Comparison of ENCODE assay signal across 16 cellular contexts in genomic region chr15:63379492-63380150, GRCh38. TPM values are rescaled to one million over a fixed set of nuclear protein-coding genes. Genes with fewer than 3 reads are reported as not detected.
DNase-seq lines count a peak whose midpoint lies in the region; ATAC-seq, FAIRE-seq and TF ChIP-seq lines count a peak whose summit lies in the region.
"Had no signal": no experiment of that assay in that cellular context is flagged by ENCODE, and none has a peak within 500 bp of the region (broad histone marks: within the 10 kb centered on the region; RNA-seq: fewer than 3 reads in every experiment).

No MANE protein-coding gene starts in this region.

- POLR2A ChIA-PET in HepG2 (lab: Yijun Ruan, JAX) = interaction anchor here (0.6 to 1.0 kb wide), 2 partner anchors 10 to 25 kb away, joined by 3 read pairs; no protein-coding TSS in a partner anchor

- H3K79me2 ChIP-seq in HepG2 (ENCODE audit: insufficient read depth, low read length) = no peaks in the 10 kb centered on the region

- TF ChIP-seq EP300 in HepG2 (IDR thresholded peaks at IDR 0.05; ENCODE audit: low read depth in 2 of 2, low read length in 2 of 2) (no peak), HepG2 (CRISPR knock-in tag; IDR thresholded peaks at IDR 0.05; ENCODE audit: borderline replicate concordance) (no peak)

- peak; percentile 10; the same call in 1 of the 3 replicates for ATAC-seq in HepG2
- no peak for ATAC-seq in thoracic aorta (ENCODE audit: insufficient number of reproducible peaks, low FRiP score, low read depth)
- ATAC-seq: esophagus mucosa, GM12878 had no signal

- H3K9me3 ChIP-seq in colonic mucosa (no peaks in the 10 kb centered on the region), HepG2 (ENCODE audit: low read length) (no peaks in the 10 kb centered on the region), thoracic aorta (no peaks in the 10 kb centered on the region), SJCRH30 (replicated peaks) (no peaks in the 10 kb centered on the region)
- H3K9me3 ChIP-seq: HAP-1 had no signal

- BruUV-seq in HepG2 (replicated peaks; lab: Mats Ljungman, UMichigan) = no TSS peak

- 60% methylated on average over 1 of the region's 2 CpGs for WGBS in HepG2 (ENCODE audit: low lambda C conversion rate)

- no peak for TF ChIP-seq RAD21 in HepG2 (CRISPR knock-in tag; IDR thresholded peaks at IDR 0.05)

- FAIRE-seq in HepG2 (lab: Jason Lieb, UNC) = no peak
- FAIRE-seq: GM12878 had no signal

- peak overlapping the region in 1 of 2 donors; percentile 93 for H3K9ac ChIP-seq in colonic mucosa (ENCODE audit: low read depth in 2 of 2, low read length in 2 of 2)
- H3K9ac ChIP-seq in HepG2 (ENCODE audit: insufficient read depth, low read depth, low read length) = no peak overlapping the region

- H3K36me3 ChIP-seq in colonic mucosa = no peaks in the 10 kb centered on the region
- no peaks in the 10 kb centered on the region for H3K36me3 ChIP-seq in HepG2 (replicated peaks in 1 of 2; ENCODE audit: control insufficient read depth in 1 of 2, insufficient read depth in 2 of 2, low read length in 2 of 2)
- no peaks in the 10 kb centered on the region for H3K36me3 ChIP-seq in thoracic aorta
- no peaks in the 10 kb centered on the region for H3K36me3 ChIP-seq in SJCRH30
- H3K36me3 ChIP-seq: HAP-1 had no signal

- H3K27me3 ChIP-seq in colonic mucosa (no peaks in the 10 kb centered on the region), HepG2 (ENCODE audit: control insufficient read depth in 1 of 2, insufficient read depth in 2 of 2, low read length in 2 of 2) (peaks cover 4 to 42% of the 10 kb centered on the region in 2 experiments), thoracic aorta (replicated peaks; ENCODE audit: insufficient read depth) (no peaks in the 10 kb centered on the region), SJCRH30 (peaks cover 12% of the 10 kb centered on the region; the same call in 1 of the 2 replicates)

- intact Hi-C loops in colonic mucosa (cut with DNase I) (no loop called here), HepG2 (cut with micrococcal nuclease; ENCODE audit: unreplicated experiment) (no loop called here)

- no peak for TF ChIP-seq POLR2A in HepG2 (IDR thresholded peaks at IDR 0.05; ENCODE audit: insufficient read depth in 1 of 2, low read depth in 2 of 2, low read length in 2 of 2)

- H3K4me3 ChIP-seq in LNCaP clone FGC (ENCODE audit: low read depth, low read length) (no peak overlapping the region), colonic mucosa (peak overlapping the region; percentile 65), HepG2 (replicated peaks in 1 of 3; ENCODE audit: insufficient read depth in 1 of 3, low read depth in 2 of 3, low read length in 3 of 3) (no peak overlapping the region), thoracic aorta (peak overlapping the region; percentile 73), SJCRH30 (no peak overlapping the region)
- H3K4me3 ChIP-seq: GM12878, HAP-1 had no signal

- H3K4me2 ChIP-seq in HepG2 (ENCODE audit: low read depth, low read length) = no peak overlapping the region

- peak; percentile 60 for DNase-seq in LNCaP clone FGC (ENCODE audit: low read depth)
- DNase-seq in colonic mucosa = no peak
- DNase-seq in HepG2 (ENCODE audit: low spot score) = no peak
- DNase-seq in thoracic aorta (ENCODE audit: low spot score) = no peak
- no peak for DNase-seq in amniotic stem cell (lab: John Stamatoyannopoulos, UW)
- DNase-seq in NCI-H2196 (lab: John Stamatoyannopoulos, UW; ENCODE audit: unreplicated experiment) = no peak
- DNase-seq in SJCRH30 = no peak
- DNase-seq in activated CD8-positive, alpha-beta memory T cell treated with anti-CD3 and anti-CD28 coated beads for 24 hours = no peak
- DNase-seq: activated CD4-positive, alpha-beta T cell treated with anti-CD3 and anti-CD28 coated beads for 1 hour; Karpas-422; NCI-H1436 treated with DMSO at 0.1 percent for 48 hours; occipital lobe had no signal

- no peak overlapping the region for H2AFZ ChIP-seq in HepG2 (ENCODE audit: low read length)

- CTCF ChIA-PET in HepG2 (lab: Yijun Ruan, JAX; ENCODE audit: low intra/inter-chr PET ratio, low total read pairs) = no interaction called here

- in situ Hi-C loops in HepG2 (cut with HindIII; ENCODE audit: extremely low pct_ligation_motif_present, low pct_unique_long_range_greater_than_20kb) = no loop called here

- TF ChIP-seq CTCF in LNCaP clone FGC (IDR thresholded peaks at IDR 0.05; ENCODE audit: control insufficient read depth, extremely low read depth, insufficient read depth) = no peak
- no peak for TF ChIP-seq CTCF in colonic mucosa (IDR thresholded peaks at IDR 0.05)
- no peak for TF ChIP-seq CTCF in HepG2 (CRISPR knock-in tag; IDR thresholded peaks at IDR 0.05)
- no peak for TF ChIP-seq CTCF in thoracic aorta (IDR thresholded peaks at IDR 0.05)

- H4K20me1 ChIP-seq in HepG2 (ENCODE audit: insufficient read depth, low read length) = no peaks in the 10 kb centered on the region

- peak overlapping the region; percentile 56 for H3K27ac ChIP-seq in colonic mucosa
- H3K27ac ChIP-seq in HepG2 (ENCODE audit: extremely low read length, insufficient read depth, low read length) = no peak overlapping the region
- H3K27ac ChIP-seq in thoracic aorta = peak overlapping the region in 1 of 2 donors; percentile 46
- no peak overlapping the region for H3K27ac ChIP-seq in SJCRH30

- H3K4me1 ChIP-seq in colonic mucosa (no peaks in the 10 kb centered on the region), HepG2 (ENCODE audit: insufficient read depth, low read length) (peaks cover 29% of the 10 kb centered on the region), thoracic aorta (ENCODE audit: control insufficient read depth in 1 of 2, low read depth in 2 of 2) (peaks cover 16 to 32% of the 10 kb centered on the region in 2 donors), SJCRH30 (peaks cover 9% of the 10 kb centered on the region; the same call in 1 of the 2 replicates)
- H3K4me1 ChIP-seq: HAP-1 had no signal

TF ChIP-seq in HepG2, 621 proteins besides CTCF, POLR2A, EP300 and RAD21 (continues in another document):
- TF ChIP-seq THAP8 (CRISPR knock-in tag; IDR thresholded peaks at IDR 0.05; ENCODE audit: borderline replicate concordance) (no peak), TBP (CRISPR knock-in tag; IDR thresholded peaks at IDR 0.05) (no peak), PBX3 (CRISPR knock-in tag; IDR thresholded peaks at IDR 0.05; ENCODE audit: borderline replicate concordance) (no peak), THAP11 (CRISPR knock-in tag; IDR thresholded peaks at IDR 0.05) (no peak), ZC3H13 (CRISPR knock-in tag; IDR thresholded peaks at IDR 0.05) (no peak), RBAK (CRISPR knock-in tag; IDR thresholded peaks at IDR 0.05) (no peak), ZNF160 (CRISPR knock-in tag; IDR thresholded peaks at IDR 0.05) (no peak), ZNF331 (CRISPR knock-in tag; IDR thresholded peaks at IDR 0.05) (no peak), ZMAT3 (CRISPR knock-in tag; conservative IDR thresholded peaks at IDR 0.05) (no peak)

RNA-seq across cellular contexts. Expression of gene CA12, which starts 2.0 kb away (rescaled TPM):
- total RNA-seq in colonic mucosa (100 to 1,000 TPM; 290 to 339 TPM), HepG2 (2016; rRNA removed; fragmentation: Illumina TruSeq; extraction: Trizol) (0.07 and 0.08 TPM in 2 replicates), thoracic aorta (10 to 100 TPM in 1 of 2 donors, 1 to 10 TPM in 1; 8.1 to 26.8 TPM)
- not detected in 2 replicates for total RNA-seq in HepG2 (2016; cell fraction: cytosol; rRNA removed; fragmentation: Illumina TruSeq; extraction: Trizol; ENCODE audit: low read depth)
- 0.15 and 0.25 TPM in 2 replicates for total RNA-seq in HepG2 (2016; cell fraction: insoluble cytoplasmic fraction; rRNA removed; fragmentation: Illumina TruSeq; extraction: Trizol)
- 0.03 TPM in 1 of 2 replicates, not detected in the other for total RNA-seq in HepG2 (2016; cell fraction: membrane; rRNA removed; fragmentation: Illumina TruSeq; extraction: Trizol)
- total RNA-seq in HepG2 (2016; cell fraction: nucleus; rRNA removed; fragmentation: Illumina TruSeq; extraction: Trizol) = 0.53 and 0.60 TPM in 2 replicates
- polyA plus RNA-seq in HepG2 (2011; rRNA removed) = 0.20 and 0.52 TPM in 2 replicates
- 0.13 and 0.28 TPM in 2 replicates for polyA plus RNA-seq in HepG2 (2011; cell fraction: cytosol; rRNA removed)
- polyA plus RNA-seq in HepG2 (2011; cell fraction: nucleus; rRNA removed) = 0.06 and 0.12 TPM in 2 replicates
- polyA plus RNA-seq in HepG2 (2012) = 0.15 and 0.19 TPM in 2 replicates
- polyA plus RNA-seq in HepG2 (2016; cell fraction: cytosol; fragmentation: Illumina TruSeq; extraction: Trizol; ENCODE audit: low read depth) = not detected in 2 replicates
- 0.05 TPM in 1 of 2 replicates, not detected in the other for polyA plus RNA-seq in HepG2 (2016; cell fraction: insoluble cytoplasmic fraction; fragmentation: Illumina TruSeq; extraction: Trizol; ENCODE audit: low read depth)
- not detected in 2 replicates for polyA plus RNA-seq in HepG2 (2016; cell fraction: membrane; fragmentation: Illumina TruSeq; extraction: Trizol; ENCODE audit: low read depth)
- polyA plus RNA-seq in HepG2 (2016; cell fraction: nucleus; fragmentation: Illumina TruSeq; extraction: Trizol; ENCODE audit: insufficient read depth, low read depth) = 0.17 and 0.18 TPM in 2 replicates
- polyA minus RNA-seq in HepG2 (2011; rRNA and poly(A)+ RNA removed; ENCODE audit: low replicate concordance) = 0.04 and 8.4 TPM in 2 replicates
- polyA minus RNA-seq in HepG2 (2011; cell fraction: cytosol; rRNA and poly(A)+ RNA removed) = 0.20 and 0.70 TPM in 2 replicates
- polyA minus RNA-seq in HepG2 (2011; cell fraction: nucleus; rRNA and poly(A)+ RNA removed) = 0.37 TPM in 1 of 2 replicates, not detected in the other
- 0.57 and 0.94 TPM in 2 replicates for total RNA-seq in SJCRH30 (2014; rRNA removed; shearing (Covaris generic))
- total RNA-seq: T-helper 1 cell treated with Interleukin-12 subunit alpha and Interleukin-12 subunit beta and Interleukin-4 antibody, amounts not matched to agents 30 ng/mL and 1 ng/mL, for 36 hours had no signal

Comparison
In these comparisons a context has a peak if more than half of its experiments do, and no peak if none do; other contexts are left out.
1. H3K4me3 ChIP-seq: peak in colonic mucosa (single experiment) and thoracic aorta (single experiment); none in LNCaP clone FGC (single experiment), HepG2 (0 of 3) and SJCRH30 (single experiment).
2. RNA of gene CA12, which starts 2.0 kb away (total RNA-seq): 290 to 339 TPM in colonic mucosa; 8.1 to 26.8 TPM in thoracic aorta, 0.57 to 0.94 TPM in SJCRH30 and 0.03 to 0.60 TPM in HepG2; every median in the first group is over 10 times any median in the second.